In the genomic region with DNA sequence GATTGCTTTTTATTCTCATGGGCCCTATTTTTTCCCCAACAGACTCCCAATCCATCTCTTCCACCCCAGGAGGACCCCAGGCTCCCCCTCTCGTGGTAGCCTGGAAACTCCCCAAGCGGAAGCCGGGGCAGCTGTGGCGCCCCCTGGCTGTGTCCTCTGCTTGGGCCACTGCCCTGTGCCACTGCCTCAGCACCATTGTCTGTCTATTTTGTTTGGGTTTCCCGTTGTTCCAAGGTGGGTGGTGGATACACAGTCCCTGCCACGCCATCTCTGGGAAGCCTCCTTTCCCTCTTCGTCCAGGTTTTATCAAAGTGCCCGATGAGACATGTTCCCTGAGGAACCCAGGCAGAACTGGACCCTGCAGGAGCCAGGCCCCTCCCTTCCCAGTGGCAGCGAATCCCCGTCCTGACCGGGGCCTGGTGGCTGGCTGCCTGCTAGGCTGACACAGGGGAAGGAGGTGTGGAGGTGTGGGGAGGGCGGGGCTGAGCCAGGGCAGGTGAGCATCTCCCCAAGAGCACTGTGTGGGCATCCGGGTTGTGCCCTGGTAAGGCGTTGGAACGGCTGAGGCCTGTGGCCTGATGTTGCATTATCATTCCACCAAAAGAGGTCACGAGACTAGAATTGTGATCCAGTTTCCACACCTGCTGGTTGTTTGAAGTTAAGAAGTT, we compare ENCODE assay signal across 14 cellular contexts.
"Had no signal": no experiment of that assay in that cellular context is flagged by ENCODE, and none has a peak within 500 bp of the region (broad histone marks: within the 10 kb centered on the region; RNA-seq: fewer than 3 reads in every experiment).

No MANE protein-coding gene starts in this region.

- H3K27ac ChIP-seq: breast epithelium, esophagus muscularis mucosa, heart left ventricle, stomach, thoracic aorta had no signal

- H3K36me3 ChIP-seq: breast epithelium, esophagus muscularis mucosa, heart left ventricle, stomach, thoracic aorta had no signal

- ATAC-seq: activated CD4-positive, alpha-beta T cell treated with anti-CD3 and anti-CD28 coated beads for 36 hours; activated CD8-positive, alpha-beta T cell treated with anti-CD3 and anti-CD28 coated beads for 36 hours; activated T-cell treated with anti-CD3 and anti-CD28 coated beads, Interleukin-2, amount 50 U/mL, for 72 hours; heart left ventricle had no signal

- DNase-seq: activated CD4-positive, alpha-beta T cell treated with anti-CD3 and anti-CD28 coated beads for 36 hours; activated CD8-positive, alpha-beta memory T cell treated with anti-CD3 and anti-CD28 coated beads, Interleukin-2, amount 50 U/mL, for 4 hours; activated CD8-positive, alpha-beta T cell treated with anti-CD3 and anti-CD28 coated beads for 36 hours; activated gamma-delta T cell treated with Interleukin-2 at 50 U/mL for 16 hours; activated naive CD8-positive, alpha-beta T cell treated with anti-CD3 and anti-CD28 coated beads for 36 hours; activated T-cell treated with anti-CD3 and anti-CD28 coated beads, Interleukin-2, amount 50 U/mL, for 72 hours; foreskin melanocyte; heart left ventricle; mesendoderm; nephron progenitor cell; stomach had no signal

- H3K9me3 ChIP-seq: breast epithelium, esophagus muscularis mucosa, thoracic aorta had no signal

- H3K4me1 ChIP-seq: breast epithelium, esophagus muscularis mucosa, heart left ventricle, stomach had no signal

- H3K4me3 ChIP-seq: breast epithelium, esophagus muscularis mucosa, heart left ventricle, stomach, thoracic aorta had no signal
